In the genomic region with DNA sequence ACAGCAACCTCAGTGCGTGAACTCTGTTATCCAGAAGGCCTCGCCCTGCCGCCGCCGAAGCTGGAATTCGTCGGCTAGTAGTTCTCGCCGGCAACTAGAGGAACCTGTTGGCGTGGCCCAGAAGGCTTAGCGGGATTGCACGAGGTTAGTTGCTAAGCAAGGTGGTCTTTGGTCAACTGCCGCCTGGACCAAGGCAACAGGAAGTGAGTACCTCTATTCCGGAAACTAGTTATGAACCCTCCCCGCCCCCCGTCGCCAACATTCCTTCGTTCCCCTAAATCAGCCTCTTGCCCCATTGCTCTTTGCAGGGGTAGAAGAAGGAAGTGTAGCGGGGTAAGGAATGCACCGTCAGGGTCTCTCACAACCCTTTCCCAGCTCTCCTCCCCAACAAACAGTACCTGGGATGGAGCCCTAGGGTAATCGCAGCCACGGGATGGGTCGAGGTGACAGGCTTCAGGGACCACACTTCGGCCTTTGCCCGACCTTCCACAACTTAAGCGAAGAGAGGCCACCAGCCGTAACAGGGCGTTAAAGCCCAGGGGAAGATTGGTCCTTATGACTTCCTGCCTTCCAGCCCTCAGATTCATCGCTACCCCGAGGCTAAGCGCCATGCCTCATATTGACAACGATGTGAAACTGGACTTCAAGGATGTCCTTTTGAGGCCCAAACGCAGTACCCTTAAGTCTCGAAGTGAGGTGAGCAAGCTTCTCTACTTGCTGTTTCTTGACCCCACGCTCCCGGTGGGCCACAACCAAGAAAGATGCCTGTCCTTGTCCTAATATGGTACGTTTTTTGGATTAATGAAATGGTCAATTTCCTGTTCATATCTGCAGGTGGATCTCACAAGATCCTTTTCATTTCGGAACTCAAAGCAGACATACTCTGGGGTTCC, we compare ENCODE assay signal across 8 cellular contexts.
DNase-seq lines count a peak whose midpoint lies in the region; ATAC-seq and TF ChIP-seq lines count a peak whose summit lies in the region.

GMPR2 (plus strand) TSS at position 285 of the 893 bp plus-strand sequence; CDS start at position 610, 325 bp downstream.

- H3K4me3 ChIP-seq in HUES48 (ENCODE audit: low read depth, low read length) (peak within 1 kb of the TSS; percentile 97), WI38 (ENCODE audit: low read depth, low read length) (peak within 1 kb of the TSS; percentile 95), foreskin fibroblast (ENCODE audit: low read depth in 1 of 2, low read length in 2 of 2) (peak within 1 kb of the TSS; percentile 62 to 95), neutrophil (ENCODE audit: low read depth in 1 of 2, low read length in 1 of 2) (peak within 1 kb of the TSS; percentile 74 to 91)

- H3K9me3 ChIP-seq in HUES48 (ENCODE audit: control insufficient read depth, insufficient read depth, low read length) (no peaks in the 10 kb centered on the region), neutrophil (no peaks in the 10 kb centered on the region)

- H3K27me3 ChIP-seq in HUES48 (ENCODE audit: control insufficient read depth, insufficient read depth, low read length) (no peaks in the 10 kb centered on the region), neutrophil (no peaks in the 10 kb centered on the region)

- H3K27ac ChIP-seq in HUES48 (ENCODE audit: low read depth, low read length) (peak within 1 kb of the TSS; percentile 96), neutrophil (peak within 1 kb of the TSS; percentile 98)

- TF ChIP-seq CTCF in WI38 (IDR thresholded peaks at IDR 0.05; ENCODE audit: low read depth, low read length) (no peak), foreskin fibroblast (IDR thresholded peaks at IDR 0.05; ENCODE audit: low read depth, low read length) (no peak), neutrophil (IDR thresholded peaks at IDR 0.05) (no peak)

- peak; percentile 54 for ATAC-seq in GM21528 (IDR thresholded peaks at IDR 0.05; ENCODE audit: low FRiP score, unreplicated experiment)

- H3K36me3 ChIP-seq in HUES48 (ENCODE audit: control insufficient read depth, insufficient read depth, low read length), result peaks cover 43% of the 10 kb centered on the region
- peaks cover 43% of the 10 kb centered on the region for H3K36me3 ChIP-seq in neutrophil

- H3K4me1 ChIP-seq in HUES48 (ENCODE audit: control insufficient read depth, insufficient read depth, low read length), result peaks cover 11% of the 10 kb centered on the region
- peaks cover 32 to 39% of the 10 kb centered on the region in 2 experiments for H3K4me1 ChIP-seq in neutrophil (ENCODE audit: control insufficient read depth in 1 of 2, insufficient read depth in 1 of 2, low read depth in 1 of 2, low read length in 1 of 2)

- H3K9ac ChIP-seq in HUES48 (ENCODE audit: low read depth, low read length), result peak within 1 kb of the TSS; percentile 78

- DNase-seq in NCI-H2107 treated with DMSO at 0.1 percent for 48 hours (lab: John Stamatoyannopoulos, UW; ENCODE audit: unreplicated experiment) (peak; percentile 87), NCI-H2107 (lab: John Stamatoyannopoulos, UW) (no peak), foreskin fibroblast (peak in 1 of 2 donors; percentile 25)
- DNase-seq in central memory CD4-positive, alpha-beta T cell, result no peak
